28 cellular contexts compared by ENCODE assay signal in the genomic region with DNA sequence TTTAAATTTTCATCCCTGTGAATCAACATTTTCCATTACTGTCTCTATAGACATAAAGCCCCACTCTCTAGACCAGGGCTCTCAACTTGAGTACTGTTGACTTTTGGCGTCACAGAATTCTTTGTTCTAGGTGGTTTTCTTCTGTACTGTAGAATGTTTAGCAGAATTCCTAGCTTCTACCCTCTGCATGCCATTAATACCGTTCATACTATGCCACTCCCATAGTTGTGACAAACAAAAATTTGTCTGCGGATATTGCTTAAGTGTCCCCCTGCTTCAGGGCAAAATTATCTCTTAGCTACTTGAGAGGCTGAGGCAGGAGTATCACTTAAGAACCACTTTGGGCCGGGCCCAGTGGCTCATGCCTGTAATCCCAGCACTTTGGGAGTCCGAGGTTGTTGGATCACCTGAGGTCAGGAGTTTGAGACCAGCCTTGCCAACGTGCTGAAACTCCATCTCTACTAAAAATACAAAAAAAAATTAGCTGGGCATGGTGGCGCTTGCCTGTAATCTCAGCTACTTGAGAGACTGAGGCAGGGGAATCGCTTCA. TPM values are rescaled to one million over a fixed set of nuclear protein-coding genes. Genes with fewer than 3 reads are reported as not detected.
"Had no signal": no experiment of that assay in that cellular context is flagged by ENCODE, and none has a peak within 500 bp of the region (broad histone marks: within the 10 kb centered on the region; RNA-seq: fewer than 3 reads in every experiment).

No MANE protein-coding gene starts in this region.

- H3K27me3 Mint-ChIP-seq: IgD-negative memory B cell had no signal

- DNase-seq: Kasumi-1, MM.1S, NCI-H1092 treated with DMSO at 0.1 percent for 48 hours, NCI-H1436, NCI-H187, NCI-H2029, NCI-H2081 treated with DMSO at 0.1 percent for 48 hours, NCI-H2171, NCI-H226, NCI-H446, NCI-H510A, NCI-H524 treated with DMSO at 0.1 percent for 48 hours, NCI-H69, NCI-H774, OCI-M1, PC-9, Peyer's patch, SHP77 treated with DMSO at 0.1 percent for 48 hours, SJCRH30 had no signal

- H3K27me3 ChIP-seq: Peyer's patch, SJCRH30 had no signal

- H3K4me3 ChIP-seq: K562, PC-9, Peyer's patch, SJCRH30 had no signal

- H3K36me3 ChIP-seq: Peyer's patch, SJCRH30 had no signal

- H3K9me3 ChIP-seq: Peyer's patch, SJCRH30 had no signal

- H3K27ac Mint-ChIP-seq: IgD-negative memory B cell had no signal

- ATAC-seq: K562, Right ventricle myocardium inferior, SK-N-SH treated with all-trans-retinoic acid at 6 μM for 48 hours had no signal

- H3K27ac ChIP-seq: HL-60, KMS-11, PC-9, Peyer's patch, SJCRH30 had no signal

- FAIRE-seq: HTR-8/SVneo, K562 had no signal

- H3K4me3 Mint-ChIP-seq: IgD-negative memory B cell had no signal

- H3K4me1 Mint-ChIP-seq: IgD-negative memory B cell had no signal

- H3K4me1 ChIP-seq: Peyer's patch, SJCRH30 had no signal

RNA-seq across cellular contexts. Expression of a gene that starts 57.3 kb away (rescaled TPM):
- total RNA-seq: K562, M059J, PC-9, Peyer's patch, Right ventricle myocardium inferior, RPMI7951, SJCRH30 had no signal
- polyA plus RNA-seq: IgD-negative memory B cell, K562 had no signal
